In the genomic region with DNA sequence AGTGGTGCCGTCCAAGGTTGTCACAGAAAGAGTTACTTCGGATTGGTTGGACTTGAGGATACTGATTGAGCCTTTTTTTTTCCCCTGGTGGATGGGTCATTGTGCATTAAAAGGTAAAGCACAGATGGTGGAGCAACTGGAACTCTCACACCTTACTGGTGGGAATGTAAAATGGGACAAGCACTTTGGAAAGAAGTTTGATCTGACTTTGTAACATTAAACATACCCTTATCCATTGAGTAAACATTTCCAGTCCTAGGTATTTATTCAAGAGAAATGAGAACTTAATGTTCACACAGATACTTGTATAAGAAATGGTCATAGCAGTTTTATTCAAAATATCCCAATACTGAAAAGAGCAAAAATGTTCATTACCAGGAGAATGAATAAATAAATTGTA, we compare ENCODE assay signal across 12 cellular contexts. TPM values are rescaled to one million over a fixed set of nuclear protein-coding genes. Genes with fewer than 3 reads are reported as not detected.
"Had no signal": no experiment of that assay in that cellular context is flagged by ENCODE, and none has a peak within 500 bp of the region (broad histone marks: within the 10 kb centered on the region; RNA-seq: fewer than 3 reads in every experiment).

No MANE protein-coding gene starts in this region.

- H3K4me3 ChIP-seq: GM23248, GM23338, HAP-1 had no signal

- H3K27ac ChIP-seq: GM23248 had no signal

- H3K9me3 ChIP-seq: HAP-1 had no signal

- FAIRE-seq: H1, H54 had no signal

- ATAC-seq: GM23338, HCT116 had no signal

- DNase-seq: GM23248, GOT3, H7, H9, HCEC 1CT, HFFc6 had no signal

- H3K36me3 ChIP-seq: HAP-1 had no signal

RNA-seq across cellular contexts. Expression of a gene that starts 14.9 kb away (rescaled TPM):
- total RNA-seq: GM23248, GM23338, H4, H7, HFFc6 had no signal

RNA-seq across cellular contexts. Expression of a gene that starts 41.1 kb away (rescaled TPM):
- total RNA-seq: GM23248, GM23338, H1, H4, H7, H9, HFFc6 had no signal
- polyA plus RNA-seq: GM23248, GM23338, H1 had no signal
